ENCODE assay signal across 1 cellular context in the genomic region with DNA sequence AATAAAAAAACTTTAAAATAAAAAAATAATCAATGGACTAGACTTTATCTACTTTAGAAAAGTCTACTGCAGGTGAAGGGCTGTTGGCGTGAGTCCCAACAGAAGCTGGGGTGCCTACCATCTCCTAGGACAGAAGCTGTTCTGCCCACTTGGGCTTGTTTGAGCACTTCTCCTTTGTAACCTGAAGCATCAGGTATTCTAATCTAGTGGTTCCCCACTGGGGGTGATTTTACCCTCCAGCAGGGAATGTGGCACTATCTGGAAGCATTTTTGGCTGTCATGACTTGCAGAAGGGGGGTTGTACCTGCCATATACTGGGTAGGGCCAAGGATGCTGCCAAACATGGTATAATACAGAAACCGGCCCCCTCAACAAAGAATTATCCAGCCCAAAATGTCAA.
TF ChIP-seq lines count a peak whose summit lies in the region.

No MANE protein-coding gene starts in this region.

TF ChIP-seq in GM23338, 12 proteins besides CTCF, POLR2A, EP300 and RAD21 (continued from another document):
- no peak for TF ChIP-seq REST (IDR thresholded peaks at IDR 0.05; ENCODE audit: unreplicated experiment)
- TF ChIP-seq POLR2AphosphoS5 (IDR thresholded peaks at IDR 0.05; ENCODE audit: low read depth): no peak
- TF ChIP-seq CREB1 (CRISPR knock-in tag; IDR thresholded peaks at IDR 0.05; ENCODE audit: low read depth): no peak
- TF ChIP-seq EZH2phosphoT487 (IDR thresholded peaks at IDR 0.05; ENCODE audit: unreplicated experiment): no peak
- no peak for TF ChIP-seq STAT1 (IDR thresholded peaks at IDR 0.05; ENCODE audit: unreplicated experiment)
- TF ChIP-seq, protein P1, sequence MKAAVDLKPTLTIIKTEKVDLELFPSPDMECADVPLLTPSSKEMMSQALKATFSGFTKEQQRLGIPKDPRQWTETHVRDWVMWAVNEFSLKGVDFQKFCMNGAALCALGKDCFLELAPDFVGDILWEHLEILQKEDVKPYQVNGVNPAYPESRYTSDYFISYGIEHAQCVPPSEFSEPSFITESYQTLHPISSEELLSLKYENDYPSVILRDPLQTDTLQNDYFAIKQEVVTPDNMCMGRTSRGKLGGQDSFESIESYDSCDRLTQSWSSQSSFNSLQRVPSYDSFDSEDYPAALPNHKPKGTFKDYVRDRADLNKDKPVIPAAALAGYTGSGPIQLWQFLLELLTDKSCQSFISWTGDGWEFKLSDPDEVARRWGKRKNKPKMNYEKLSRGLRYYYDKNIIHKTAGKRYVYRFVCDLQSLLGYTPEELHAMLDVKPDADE (IDR thresholded peaks at IDR 0.05): no peak
- no peak for TF ChIP-seq ZNF114 (CRISPR knock-in tag; IDR thresholded peaks at IDR 0.05)
- TF ChIP-seq, protein P2, sequence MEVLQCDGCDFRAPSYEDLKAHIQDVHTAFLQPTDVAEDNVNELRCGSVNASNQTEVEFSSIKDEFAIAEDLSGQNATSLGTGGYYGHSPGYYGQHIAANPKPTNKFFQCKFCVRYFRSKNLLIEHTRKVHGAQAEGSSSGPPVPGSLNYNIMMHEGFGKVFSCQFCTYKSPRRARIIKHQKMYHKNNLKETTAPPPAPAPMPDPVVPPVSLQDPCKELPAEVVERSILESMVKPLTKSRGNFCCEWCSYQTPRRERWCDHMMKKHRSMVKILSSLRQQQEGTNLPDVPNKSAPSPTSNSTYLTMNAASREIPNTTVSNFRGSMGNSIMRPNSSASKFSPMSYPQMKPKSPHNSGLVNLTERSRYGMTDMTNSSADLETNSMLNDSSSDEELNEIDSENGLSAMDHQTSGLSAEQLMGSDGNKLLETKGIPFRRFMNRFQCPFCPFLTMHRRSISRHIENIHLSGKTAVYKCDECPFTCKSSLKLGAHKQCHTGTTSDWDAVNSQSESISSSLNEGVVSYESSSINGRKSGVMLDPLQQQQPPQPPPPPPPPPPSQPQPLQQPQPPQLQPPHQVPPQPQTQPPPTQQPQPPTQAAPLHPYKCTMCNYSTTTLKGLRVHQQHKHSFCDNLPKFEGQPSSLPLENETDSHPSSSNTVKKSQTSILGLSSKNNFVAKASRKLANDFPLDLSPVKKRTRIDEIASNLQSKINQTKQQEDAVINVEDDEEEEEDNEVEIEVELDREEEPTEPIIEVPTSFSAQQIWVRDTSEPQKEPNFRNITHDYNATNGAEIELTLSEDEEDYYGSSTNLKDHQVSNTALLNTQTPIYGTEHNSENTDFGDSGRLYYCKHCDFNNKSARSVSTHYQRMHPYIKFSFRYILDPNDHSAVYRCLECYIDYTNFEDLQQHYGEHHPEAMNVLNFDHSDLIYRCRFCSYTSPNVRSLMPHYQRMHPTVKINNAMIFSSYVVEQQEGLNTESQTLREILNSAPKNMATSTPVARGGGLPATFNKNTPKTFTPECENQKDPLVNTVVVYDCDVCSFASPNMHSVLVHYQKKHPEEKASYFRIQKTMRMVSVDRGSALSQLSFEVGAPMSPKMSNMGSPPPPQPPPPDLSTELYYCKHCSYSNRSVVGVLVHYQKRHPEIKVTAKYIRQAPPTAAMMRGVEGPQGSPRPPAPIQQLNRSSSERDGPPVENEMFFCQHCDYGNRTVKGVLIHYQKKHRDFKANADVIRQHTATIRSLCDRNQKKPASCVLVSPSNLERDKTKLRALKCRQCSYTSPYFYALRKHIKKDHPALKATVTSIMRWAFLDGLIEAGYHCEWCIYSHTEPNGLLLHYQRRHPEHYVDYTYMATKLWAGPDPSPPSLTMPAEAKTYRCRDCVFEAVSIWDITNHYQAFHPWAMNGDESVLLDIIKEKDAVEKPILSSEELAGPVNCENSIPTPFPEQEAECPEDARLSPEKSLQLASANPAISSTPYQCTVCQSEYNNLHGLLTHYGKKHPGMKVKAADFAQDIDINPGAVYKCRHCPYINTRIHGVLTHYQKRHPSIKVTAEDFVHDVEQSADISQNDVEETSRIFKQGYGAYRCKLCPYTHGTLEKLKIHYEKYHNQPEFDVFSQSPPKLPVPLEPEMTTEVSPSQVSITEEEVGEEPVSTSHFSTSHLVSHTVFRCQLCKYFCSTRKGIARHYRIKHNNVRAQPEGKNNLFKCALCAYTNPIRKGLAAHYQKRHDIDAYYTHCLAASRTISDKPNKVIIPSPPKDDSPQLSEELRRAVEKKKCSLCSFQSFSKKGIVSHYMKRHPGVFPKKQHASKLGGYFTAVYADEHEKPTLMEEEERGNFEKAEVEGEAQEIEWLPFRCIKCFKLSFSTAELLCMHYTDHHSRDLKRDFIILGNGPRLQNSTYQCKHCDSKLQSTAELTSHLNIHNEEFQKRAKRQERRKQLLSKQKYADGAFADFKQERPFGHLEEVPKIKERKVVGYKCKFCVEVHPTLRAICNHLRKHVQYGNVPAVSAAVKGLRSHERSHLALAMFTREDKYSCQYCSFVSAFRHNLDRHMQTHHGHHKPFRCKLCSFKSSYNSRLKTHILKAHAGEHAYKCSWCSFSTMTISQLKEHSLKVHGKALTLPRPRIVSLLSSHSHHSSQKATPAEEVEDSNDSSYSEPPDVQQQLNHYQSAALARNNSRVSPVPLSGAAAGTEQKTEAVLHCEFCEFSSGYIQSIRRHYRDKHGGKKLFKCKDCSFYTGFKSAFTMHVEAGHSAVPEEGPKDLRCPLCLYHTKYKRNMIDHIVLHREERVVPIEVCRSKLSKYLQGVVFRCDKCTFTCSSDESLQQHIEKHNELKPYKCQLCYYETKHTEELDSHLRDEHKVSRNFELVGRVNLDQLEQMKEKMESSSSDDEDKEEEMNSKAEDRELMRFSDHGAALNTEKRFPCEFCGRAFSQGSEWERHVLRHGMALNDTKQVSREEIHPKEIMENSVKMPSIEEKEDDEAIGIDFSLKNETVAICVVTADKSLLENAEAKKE (CRISPR knock-in tag; IDR thresholded peaks at IDR 0.05): no peak
- no peak for TF ChIP-seq NANOG (IDR thresholded peaks at IDR 0.05; ENCODE audit: borderline replicate concordance)
- TF ChIP-seq EZH2 (IDR thresholded peaks at IDR 0.05; ENCODE audit: low read depth, unreplicated experiment): no peak
- TF ChIP-seq JUNB (IDR thresholded peaks at IDR 0.05; ENCODE audit: unreplicated experiment): no peak
